Comparison of ENCODE assay signal across 2 cellular contexts in the genomic region with DNA sequence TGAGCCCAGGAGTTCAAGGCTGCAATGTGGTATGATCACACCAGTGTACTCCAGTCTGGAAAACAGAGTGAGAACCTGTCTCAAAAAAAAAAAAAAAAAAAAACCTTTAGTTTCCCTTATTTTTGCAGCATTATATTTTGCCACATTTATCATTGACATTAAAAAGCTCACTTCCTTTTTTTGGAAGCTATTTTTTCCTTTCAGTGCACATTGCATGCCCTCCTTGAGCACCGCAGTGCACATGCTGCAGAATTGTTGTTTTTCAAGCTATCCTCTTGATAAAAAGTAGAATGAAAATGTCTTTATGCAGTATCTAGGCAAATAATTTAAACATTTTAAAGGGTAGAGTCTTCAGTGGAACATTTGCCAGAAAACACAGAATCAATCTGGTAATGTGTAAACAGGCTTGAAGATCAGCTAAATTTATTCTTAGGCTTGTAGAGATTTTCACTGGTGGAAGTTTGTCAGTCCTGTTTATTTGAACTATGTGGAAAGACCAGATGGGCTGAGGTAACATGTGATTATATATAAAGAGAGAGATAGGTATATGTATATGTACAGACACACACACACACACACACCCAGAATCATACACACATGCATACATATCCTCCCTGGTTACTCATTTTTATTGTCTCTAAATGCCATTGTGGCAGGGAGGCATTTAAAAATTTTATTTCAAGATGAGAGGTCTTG.
TF ChIP-seq lines count a peak whose summit lies in the region.

No MANE protein-coding gene starts in this region.

TF ChIP-seq in SK-N-SH, 30 proteins besides CTCF, POLR2A, EP300 and RAD21 (continued from another document):
- no peak for TF ChIP-seq RXRA (IDR thresholded peaks at IDR 0.05; ENCODE audit: borderline replicate concordance, low read depth)
- TF ChIP-seq ELF1 (IDR thresholded peaks at IDR 0.05), result no peak
- TF ChIP-seq, protein P1, sequence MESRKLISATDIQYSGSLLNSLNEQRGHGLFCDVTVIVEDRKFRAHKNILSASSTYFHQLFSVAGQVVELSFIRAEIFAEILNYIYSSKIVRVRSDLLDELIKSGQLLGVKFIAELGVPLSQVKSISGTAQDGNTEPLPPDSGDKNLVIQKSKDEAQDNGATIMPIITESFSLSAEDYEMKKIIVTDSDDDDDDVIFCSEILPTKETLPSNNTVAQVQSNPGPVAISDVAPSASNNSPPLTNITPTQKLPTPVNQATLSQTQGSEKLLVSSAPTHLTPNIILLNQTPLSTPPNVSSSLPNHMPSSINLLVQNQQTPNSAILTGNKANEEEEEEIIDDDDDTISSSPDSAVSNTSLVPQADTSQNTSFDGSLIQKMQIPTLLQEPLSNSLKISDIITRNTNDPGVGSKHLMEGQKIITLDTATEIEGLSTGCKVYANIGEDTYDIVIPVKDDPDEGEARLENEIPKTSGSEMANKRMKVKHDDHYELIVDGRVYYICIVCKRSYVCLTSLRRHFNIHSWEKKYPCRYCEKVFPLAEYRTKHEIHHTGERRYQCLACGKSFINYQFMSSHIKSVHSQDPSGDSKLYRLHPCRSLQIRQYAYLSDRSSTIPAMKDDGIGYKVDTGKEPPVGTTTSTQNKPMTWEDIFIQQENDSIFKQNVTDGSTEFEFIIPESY (IDR thresholded peaks at IDR 0.05; ENCODE audit: borderline replicate concordance, low read depth), result no peak
- TF ChIP-seq, protein P2, sequence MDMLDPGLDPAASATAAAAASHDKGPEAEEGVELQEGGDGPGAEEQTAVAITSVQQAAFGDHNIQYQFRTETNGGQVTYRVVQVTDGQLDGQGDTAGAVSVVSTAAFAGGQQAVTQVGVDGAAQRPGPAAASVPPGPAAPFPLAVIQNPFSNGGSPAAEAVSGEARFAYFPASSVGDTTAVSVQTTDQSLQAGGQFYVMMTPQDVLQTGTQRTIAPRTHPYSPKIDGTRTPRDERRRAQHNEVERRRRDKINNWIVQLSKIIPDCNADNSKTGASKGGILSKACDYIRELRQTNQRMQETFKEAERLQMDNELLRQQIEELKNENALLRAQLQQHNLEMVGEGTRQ (IDR thresholded peaks at IDR 0.05; ENCODE audit: borderline replicate concordance, low read depth, low read length), result no peak
- TF ChIP-seq FOSL2 (IDR thresholded peaks at IDR 0.05; ENCODE audit: borderline replicate concordance, low read depth), result no peak
- no peak for TF ChIP-seq GATA2 (CRISPR knock-in tag; IDR thresholded peaks at IDR 0.05)

TF ChIP-seq in SK-N-SH treated with all-trans-retinoic acid at 6 μM for 48 hours, 23 proteins besides CTCF, POLR2A, EP300 and RAD21 (continued from another document):
- no peak for TF ChIP-seq OSR1 (CRISPR knock-in tag; IDR thresholded peaks at IDR 0.05)
- TF ChIP-seq, protein P3, sequence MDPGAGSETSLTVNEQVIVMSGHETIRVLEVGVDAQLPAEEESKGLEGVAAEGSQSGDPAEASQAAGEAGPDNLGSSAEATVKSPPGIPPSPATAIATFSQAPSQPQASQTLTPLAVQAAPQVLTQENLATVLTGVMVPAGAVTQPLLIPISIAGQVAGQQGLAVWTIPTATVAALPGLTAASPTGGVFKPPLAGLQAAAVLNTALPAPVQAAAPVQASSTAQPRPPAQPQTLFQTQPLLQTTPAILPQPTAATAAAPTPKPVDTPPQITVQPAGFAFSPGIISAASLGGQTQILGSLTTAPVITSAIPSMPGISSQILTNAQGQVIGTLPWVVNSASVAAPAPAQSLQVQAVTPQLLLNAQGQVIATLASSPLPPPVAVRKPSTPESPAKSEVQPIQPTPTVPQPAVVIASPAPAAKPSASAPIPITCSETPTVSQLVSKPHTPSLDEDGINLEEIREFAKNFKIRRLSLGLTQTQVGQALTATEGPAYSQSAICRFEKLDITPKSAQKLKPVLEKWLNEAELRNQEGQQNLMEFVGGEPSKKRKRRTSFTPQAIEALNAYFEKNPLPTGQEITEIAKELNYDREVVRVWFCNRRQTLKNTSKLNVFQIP (CRISPR knock-in tag; IDR thresholded peaks at IDR 0.05; ENCODE audit: borderline replicate concordance, low read depth), result no peak
- TF ChIP-seq, protein P4, sequence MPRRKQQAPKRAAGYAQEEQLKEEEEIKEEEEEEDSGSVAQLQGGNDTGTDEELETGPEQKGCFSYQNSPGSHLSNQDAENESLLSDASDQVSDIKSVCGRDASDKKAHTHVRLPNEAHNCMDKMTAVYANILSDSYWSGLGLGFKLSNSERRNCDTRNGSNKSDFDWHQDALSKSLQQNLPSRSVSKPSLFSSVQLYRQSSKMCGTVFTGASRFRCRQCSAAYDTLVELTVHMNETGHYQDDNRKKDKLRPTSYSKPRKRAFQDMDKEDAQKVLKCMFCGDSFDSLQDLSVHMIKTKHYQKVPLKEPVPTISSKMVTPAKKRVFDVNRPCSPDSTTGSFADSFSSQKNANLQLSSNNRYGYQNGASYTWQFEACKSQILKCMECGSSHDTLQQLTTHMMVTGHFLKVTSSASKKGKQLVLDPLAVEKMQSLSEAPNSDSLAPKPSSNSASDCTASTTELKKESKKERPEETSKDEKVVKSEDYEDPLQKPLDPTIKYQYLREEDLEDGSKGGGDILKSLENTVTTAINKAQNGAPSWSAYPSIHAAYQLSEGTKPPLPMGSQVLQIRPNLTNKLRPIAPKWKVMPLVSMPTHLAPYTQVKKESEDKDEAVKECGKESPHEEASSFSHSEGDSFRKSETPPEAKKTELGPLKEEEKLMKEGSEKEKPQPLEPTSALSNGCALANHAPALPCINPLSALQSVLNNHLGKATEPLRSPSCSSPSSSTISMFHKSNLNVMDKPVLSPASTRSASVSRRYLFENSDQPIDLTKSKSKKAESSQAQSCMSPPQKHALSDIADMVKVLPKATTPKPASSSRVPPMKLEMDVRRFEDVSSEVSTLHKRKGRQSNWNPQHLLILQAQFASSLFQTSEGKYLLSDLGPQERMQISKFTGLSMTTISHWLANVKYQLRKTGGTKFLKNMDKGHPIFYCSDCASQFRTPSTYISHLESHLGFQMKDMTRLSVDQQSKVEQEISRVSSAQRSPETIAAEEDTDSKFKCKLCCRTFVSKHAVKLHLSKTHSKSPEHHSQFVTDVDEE (CRISPR knock-in tag; IDR thresholded peaks at IDR 0.05), result no peak
- no peak for TF ChIP-seq ISL1 (CRISPR knock-in tag; IDR thresholded peaks at IDR 0.05)
- TF ChIP-seq, protein P5, sequence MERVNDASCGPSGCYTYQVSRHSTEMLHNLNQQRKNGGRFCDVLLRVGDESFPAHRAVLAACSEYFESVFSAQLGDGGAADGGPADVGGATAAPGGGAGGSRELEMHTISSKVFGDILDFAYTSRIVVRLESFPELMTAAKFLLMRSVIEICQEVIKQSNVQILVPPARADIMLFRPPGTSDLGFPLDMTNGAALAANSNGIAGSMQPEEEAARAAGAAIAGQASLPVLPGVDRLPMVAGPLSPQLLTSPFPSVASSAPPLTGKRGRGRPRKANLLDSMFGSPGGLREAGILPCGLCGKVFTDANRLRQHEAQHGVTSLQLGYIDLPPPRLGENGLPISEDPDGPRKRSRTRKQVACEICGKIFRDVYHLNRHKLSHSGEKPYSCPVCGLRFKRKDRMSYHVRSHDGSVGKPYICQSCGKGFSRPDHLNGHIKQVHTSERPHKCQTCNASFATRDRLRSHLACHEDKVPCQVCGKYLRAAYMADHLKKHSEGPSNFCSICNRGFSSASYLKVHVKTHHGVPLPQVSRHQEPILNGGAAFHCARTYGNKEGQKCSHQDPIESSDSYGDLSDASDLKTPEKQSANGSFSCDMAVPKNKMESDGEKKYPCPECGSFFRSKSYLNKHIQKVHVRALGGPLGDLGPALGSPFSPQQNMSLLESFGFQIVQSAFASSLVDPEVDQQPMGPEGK (CRISPR knock-in tag; IDR thresholded peaks at IDR 0.05; ENCODE audit: borderline replicate concordance), result no peak
